8 cellular contexts compared by ENCODE assay signal in genomic region chr6:34223964-34224940, GRCh38. TPM values are rescaled to one million over a fixed set of nuclear protein-coding genes. Genes with fewer than 3 reads are reported as not detected.
DNase-seq lines count a peak whose midpoint lies in the region; ATAC-seq and TF ChIP-seq lines count a peak whose summit lies in the region.

No MANE protein-coding gene starts in this region.

- no peaks in the 10 kb centered on the region for H3K36me3 ChIP-seq in GM23338 (ENCODE audit: insufficient read depth)
- no peaks in the 10 kb centered on the region for H3K36me3 ChIP-seq in neural cell (ENCODE audit: insufficient read depth, low read length)

- peak; percentile 92 for TF ChIP-seq POLR2A in Raji (IDR thresholded peaks at IDR 0.05; ENCODE audit: insufficient read depth, low read depth, low read length)

- peak; percentile 99 for DNase-seq in Daoy (ENCODE audit: low read depth)
- peak; percentile 94 for DNase-seq in GM23338 (ENCODE audit: low spot score)
- DNase-seq in Kasumi-1 (lab: John Stamatoyannopoulos, UW), result peak; percentile 88 to 90
- peak; percentile 97 for DNase-seq in activated effector memory CD4-positive, alpha-beta T cell treated with anti-CD3 and anti-CD28 coated beads, Interleukin-2, amount 50 U/mL, for 16 hours
- peak; percentile 92 for DNase-seq in fibroblast of the conjunctiva (ENCODE audit: low read depth)
- peak; percentile 91 to 93 for DNase-seq in stimulated activated naive CD8-positive, alpha-beta T cell treated with anti-CD3 and anti-CD28 coated beads, Interleukin-15, amount 100 ng/mL, for 72 hours

- peak; percentile 74 for ATAC-seq in GM23338
- ATAC-seq in stimulated activated naive CD8-positive, alpha-beta T cell treated with anti-CD3 and anti-CD28 coated beads, Interleukin-15, amount 100 ng/mL, for 72 hours, result peak; percentile 95

- peaks cover 29% of the 10 kb centered on the region for H3K27me3 Mint-ChIP-seq in GM23338 (ENCODE audit: insufficient read depth, low read depth, poor library complexity)
- H3K27me3 Mint-ChIP-seq in stimulated activated naive CD8-positive, alpha-beta T cell treated with anti-CD3 and anti-CD28 coated beads, Interleukin-15, amount 100 ng/mL, for 72 hours, result no peaks in the 10 kb centered on the region

- peak; percentile 13 for TF ChIP-seq RAD21 in neural cell (conservative IDR thresholded peaks at IDR 0.05)

- H3K9me2 ChIP-seq in GM23338 (ENCODE audit: insufficient read depth), result no peaks in the 10 kb centered on the region
- no peaks in the 10 kb centered on the region for H3K9me2 ChIP-seq in neural cell (ENCODE audit: insufficient read depth, low read length)

- TF ChIP-seq CTCF in GM23338 (conservative IDR thresholded peaks at IDR 0.05; ENCODE audit: low read depth in 2 of 2) (no peak), neural cell (IDR thresholded peaks at IDR 0.05; ENCODE audit: poor library complexity, severe bottlenecking) (no peak)

- H3K27ac ChIP-seq in GM23338 (ENCODE audit: low read depth) (peak overlapping the region; percentile 97; the same call in 1 of the 2 replicates), neural cell (ENCODE audit: low read length) (peak overlapping the region; percentile 55)

- peak overlapping the region; percentile 90 for H3K27ac Mint-ChIP-seq in GM23338
- H3K27ac Mint-ChIP-seq in stimulated activated naive CD8-positive, alpha-beta T cell treated with anti-CD3 and anti-CD28 coated beads, Interleukin-15, amount 100 ng/mL, for 72 hours, result peak overlapping the region; percentile 88 to 94

- H2AFZ ChIP-seq in GM23338 (peak overlapping the region; percentile 93; the same call in 1 of the 2 replicates), neural cell (ENCODE audit: low read depth, low read length) (peak overlapping the region; percentile 71)

- no peaks in the 10 kb centered on the region for H3K27me3 ChIP-seq in GM23338 (ENCODE audit: insufficient read depth)
- no peaks in the 10 kb centered on the region for H3K27me3 ChIP-seq in neural cell (ENCODE audit: insufficient read depth, low read depth, low read length)

- H3K4me3 ChIP-seq in GM23338, result peak overlapping the region; percentile 53
- peak overlapping the region; percentile 67 for H3K4me3 ChIP-seq in neural cell (ENCODE audit: low read length)

- peaks cover 49% of the 10 kb centered on the region for H3K4me1 ChIP-seq in GM23338 (ENCODE audit: insufficient read depth)

- H3K79me2 ChIP-seq in GM23338 (replicated peaks; ENCODE audit: insufficient read depth) (no peaks in the 10 kb centered on the region), neural cell (replicated peaks; ENCODE audit: insufficient read depth, low read length) (no peaks in the 10 kb centered on the region)

- H3K9me3 ChIP-seq in neural cell (ENCODE audit: low read length), result no peaks in the 10 kb centered on the region

- no peak for TF ChIP-seq EP300 in neural cell (conservative IDR thresholded peaks at IDR 0.05; ENCODE audit: poor library complexity, severe bottlenecking)

- H3F3A ChIP-seq in GM23338 (replicated peaks; ENCODE audit: low read depth) (peaks cover 26% of the 10 kb centered on the region; the same call in 1 of the 2 replicates), neural cell (ENCODE audit: insufficient read depth, low read length, poor library complexity, severe bottlenecking) (no peaks in the 10 kb centered on the region)

- H4K20me1 ChIP-seq in GM23338 (replicated peaks; ENCODE audit: insufficient read depth), result no peaks in the 10 kb centered on the region
- H4K20me1 ChIP-seq in neural cell (ENCODE audit: insufficient read depth), result no peaks in the 10 kb centered on the region

- H3K4me2 ChIP-seq in GM23338 (peak overlapping the region; percentile 82), neural cell (ENCODE audit: low read length) (peak overlapping the region; percentile 52)

- H3K9me3 Mint-ChIP-seq in GM23338, result no peaks in the 10 kb centered on the region; the same call in 1 of the 3 replicates
- no peaks in the 10 kb centered on the region for H3K9me3 Mint-ChIP-seq in stimulated activated naive CD8-positive, alpha-beta T cell treated with anti-CD3 and anti-CD28 coated beads, Interleukin-15, amount 100 ng/mL, for 72 hours

- H3K4me3 Mint-ChIP-seq in GM23338, result peak overlapping the region; percentile 72
- peak overlapping the region; percentile 50 to 87 for H3K4me3 Mint-ChIP-seq in stimulated activated naive CD8-positive, alpha-beta T cell treated with anti-CD3 and anti-CD28 coated beads, Interleukin-15, amount 100 ng/mL, for 72 hours

- H3K36me3 Mint-ChIP-seq in GM23338 (ENCODE audit: low read depth), result no peaks in the 10 kb centered on the region

- peaks cover 45% of the 10 kb centered on the region for H3K4me1 Mint-ChIP-seq in GM23338
- peaks cover 57% of the 10 kb centered on the region for H3K4me1 Mint-ChIP-seq in stimulated activated naive CD8-positive, alpha-beta T cell treated with anti-CD3 and anti-CD28 coated beads, Interleukin-15, amount 100 ng/mL, for 72 hours

- peak overlapping the region; percentile 62 for H3K9ac ChIP-seq in neural cell (ENCODE audit: low read length)

TF ChIP-seq in GM23338, 12 proteins besides CTCF, POLR2A, EP300 and RAD21:
- TF ChIP-seq ZNF331 (CRISPR knock-in tag; IDR thresholded peaks at IDR 0.05; ENCODE audit: low read depth), result no peak
- no peak for TF ChIP-seq EZH2phosphoT487 (IDR thresholded peaks at IDR 0.05; ENCODE audit: unreplicated experiment)
- no peak for TF ChIP-seq EZH2 (IDR thresholded peaks at IDR 0.05; ENCODE audit: low read depth, unreplicated experiment)
- peak; percentile 81 for TF ChIP-seq POLR2AphosphoS5 (IDR thresholded peaks at IDR 0.05; ENCODE audit: low read depth)
TF ChIP-seq in GM23338: peak in this region for 1.

TF ChIP-seq in neural cell, 6 proteins besides CTCF, POLR2A, EP300 and RAD21:
- TF ChIP-seq, protein P1, sequence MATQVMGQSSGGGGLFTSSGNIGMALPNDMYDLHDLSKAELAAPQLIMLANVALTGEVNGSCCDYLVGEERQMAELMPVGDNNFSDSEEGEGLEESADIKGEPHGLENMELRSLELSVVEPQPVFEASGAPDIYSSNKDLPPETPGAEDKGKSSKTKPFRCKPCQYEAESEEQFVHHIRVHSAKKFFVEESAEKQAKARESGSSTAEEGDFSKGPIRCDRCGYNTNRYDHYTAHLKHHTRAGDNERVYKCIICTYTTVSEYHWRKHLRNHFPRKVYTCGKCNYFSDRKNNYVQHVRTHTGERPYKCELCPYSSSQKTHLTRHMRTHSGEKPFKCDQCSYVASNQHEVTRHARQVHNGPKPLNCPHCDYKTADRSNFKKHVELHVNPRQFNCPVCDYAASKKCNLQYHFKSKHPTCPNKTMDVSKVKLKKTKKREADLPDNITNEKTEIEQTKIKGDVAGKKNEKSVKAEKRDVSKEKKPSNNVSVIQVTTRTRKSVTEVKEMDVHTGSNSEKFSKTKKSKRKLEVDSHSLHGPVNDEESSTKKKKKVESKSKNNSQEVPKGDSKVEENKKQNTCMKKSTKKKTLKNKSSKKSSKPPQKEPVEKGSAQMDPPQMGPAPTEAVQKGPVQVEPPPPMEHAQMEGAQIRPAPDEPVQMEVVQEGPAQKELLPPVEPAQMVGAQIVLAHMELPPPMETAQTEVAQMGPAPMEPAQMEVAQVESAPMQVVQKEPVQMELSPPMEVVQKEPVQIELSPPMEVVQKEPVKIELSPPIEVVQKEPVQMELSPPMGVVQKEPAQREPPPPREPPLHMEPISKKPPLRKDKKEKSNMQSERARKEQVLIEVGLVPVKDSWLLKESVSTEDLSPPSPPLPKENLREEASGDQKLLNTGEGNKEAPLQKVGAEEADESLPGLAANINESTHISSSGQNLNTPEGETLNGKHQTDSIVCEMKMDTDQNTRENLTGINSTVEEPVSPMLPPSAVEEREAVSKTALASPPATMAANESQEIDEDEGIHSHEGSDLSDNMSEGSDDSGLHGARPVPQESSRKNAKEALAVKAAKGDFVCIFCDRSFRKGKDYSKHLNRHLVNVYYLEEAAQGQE (IDR thresholded peaks at IDR 0.05; ENCODE audit: borderline replicate concordance), result peak; percentile 29
- no peak for TF ChIP-seq EZH2 (IDR thresholded peaks at IDR 0.05; ENCODE audit: borderline replicate concordance, insufficient read depth, low read length, poor library complexity, severe bottlenecking)
- no peak for TF ChIP-seq SMC3 (conservative IDR thresholded peaks at IDR 0.05; ENCODE audit: poor library complexity)
- peak; percentile 46 for TF ChIP-seq MXI1 (conservative IDR thresholded peaks at IDR 0.05; ENCODE audit: poor library complexity, severe bottlenecking)
- TF ChIP-seq TAF1 (IDR thresholded peaks at IDR 0.05; ENCODE audit: low read depth), result no peak
- peak; percentile 45 for TF ChIP-seq POLR2AphosphoS5 (IDR thresholded peaks at IDR 0.05)

RNA-seq across cellular contexts. Expression of gene HMGA1, which starts 12.4 kb away (rescaled TPM):
- 489 and 504 TPM in 2 replicates for total RNA-seq in Daoy (2014; rRNA removed; shearing (Covaris generic))
- total RNA-seq in GM23338 (2014; rRNA removed; shearing (Covaris generic)), result 1,700 and 2,052 TPM in 2 replicates
- 1,386 and 1,411 TPM in 2 replicates for polyA plus RNA-seq in GM23338 (2016; fragmentation: Nextera tagmentation; extraction: Ambion mirVana)
- polyA plus RNA-seq in neural cell, result 31.5 and 42.2 TPM in 2 replicates
- polyA minus RNA-seq in neural cell, result 39.0 and 39.9 TPM in 2 replicates

RNA-seq across cellular contexts. Expression of gene SMIM29, which starts 24.6 kb away (rescaled TPM):
- 53.3 and 58.3 TPM in 2 replicates for total RNA-seq in Daoy (2014; rRNA removed; shearing (Covaris generic))
- 5.0 and 9.0 TPM in 2 replicates for total RNA-seq in GM23338 (2014; rRNA removed; shearing (Covaris generic))
- 15.9 and 17.0 TPM in 2 replicates for polyA plus RNA-seq in GM23338 (2016; fragmentation: Nextera tagmentation; extraction: Ambion mirVana)
- 78.8 and 82.1 TPM in 2 replicates for polyA plus RNA-seq in neural cell
- 16.3 and 20.8 TPM in 2 replicates for polyA minus RNA-seq in neural cell

Comparison
In these comparisons a context has a peak if more than half of its experiments do, and no peak if none do; other contexts are left out.
1. Peak in every context shown above with its lines: DNase-seq, ATAC-seq, H3K4me3 ChIP-seq and H3K27ac ChIP-seq.